Comparison of ENCODE assay signal across 8 cellular contexts in genomic region chr11:67373916-67374570, GRCh38. TPM values are rescaled to one million over a fixed set of nuclear protein-coding genes. Genes with fewer than 3 reads are reported as not detected.
DNase-seq lines count a peak whose midpoint lies in the region; ATAC-seq and TF ChIP-seq lines count a peak whose summit lies in the region.

No MANE protein-coding gene starts in this region.

- H3K27me3 ChIP-seq in DOHH2 (ENCODE audit: control insufficient read depth, low read length) (no peaks in the 10 kb centered on the region), HL-60 (ENCODE audit: insufficient read depth, poor library complexity, severe bottlenecking) (no peaks in the 10 kb centered on the region), colonic mucosa (no peaks in the 10 kb centered on the region)

- peak; percentile 78 for TF ChIP-seq CTCF in DOHH2 (IDR thresholded peaks at IDR 0.05; ENCODE audit: low read depth, low read length, poor library complexity, severe bottlenecking)
- peak; percentile 1 for TF ChIP-seq CTCF in HL-60 (IDR thresholded peaks at IDR 0.05; ENCODE audit: insufficient read depth, low read length)
- peak; percentile 51 for TF ChIP-seq CTCF in colonic mucosa (IDR thresholded peaks at IDR 0.05)

- H3K36me3 ChIP-seq in DOHH2 (ENCODE audit: control insufficient read depth, low read length): peaks cover 8% of the 10 kb centered on the region
- no peaks in the 10 kb centered on the region for H3K36me3 ChIP-seq in colonic mucosa

- ATAC-seq in HG02938 (IDR thresholded peaks at IDR 0.05; ENCODE audit: unreplicated experiment) (no peak), GM21576 (IDR thresholded peaks at IDR 0.05; ENCODE audit: unreplicated experiment) (no peak)

- peak overlapping the region; percentile 99 for H3K4me2 ChIP-seq in DOHH2 (ENCODE audit: low read length)

- intact Hi-C loops in colonic mucosa (cut with DNase I): no loop called here

- H3F3A ChIP-seq in DOHH2 (ENCODE audit: control insufficient read depth, insufficient read depth): peaks cover 5% of the 10 kb centered on the region; the same call in 1 of the 2 replicates

- H4K20me1 ChIP-seq in DOHH2 (ENCODE audit: control insufficient read depth, insufficient read depth, low read depth, low read length): peaks cover 14% of the 10 kb centered on the region

- H3K4me1 ChIP-seq in DOHH2 (ENCODE audit: control insufficient read depth, low read length) (peaks cover 79% of the 10 kb centered on the region), colonic mucosa (peaks cover 15% of the 10 kb centered on the region)

- DNase-seq in HL-60 (ENCODE audit: low read depth in 1 of 2, low spot score in 1 of 2) (peak; percentile 71 to 81), T follicular helper cell (ENCODE audit: low read depth) (peak; percentile 22), colonic mucosa (peak; percentile 79), kidney glomerular epithelial cell (lab: John Stamatoyannopoulos, UW) (peak; percentile 100)
- DNase-seq in stimulated activated CD8-positive, alpha-beta memory T cell treated with anti-CD3 and anti-CD28 coated beads, Interleukin-12 subunit alpha, Interleukin-12 subunit beta, amount 100 ng/mL, for 1 hour (ENCODE audit: low read depth): peak; percentile 27

- H3K79me2 ChIP-seq in DOHH2 (ENCODE audit: control insufficient read depth, low read length): peaks cover 52% of the 10 kb centered on the region

- H3K9me3 ChIP-seq in DOHH2 (ENCODE audit: control insufficient read depth, insufficient read depth, low read length) (no peaks in the 10 kb centered on the region), colonic mucosa (no peaks in the 10 kb centered on the region)

- H3K9ac ChIP-seq in colonic mucosa (ENCODE audit: low read depth in 2 of 2, low read length in 2 of 2): peak overlapping the region; percentile 71 to 94

- H3K4me3 ChIP-seq in DOHH2 (ENCODE audit: low read length): peak overlapping the region; percentile 96
- H3K4me3 ChIP-seq in HL-60 (replicated peaks; ENCODE audit: insufficient read depth, low read length): peak overlapping the region; percentile 47
- peak overlapping the region; percentile 75 for H3K4me3 ChIP-seq in colonic mucosa

- H3K27ac ChIP-seq in DOHH2 (ENCODE audit: low read depth, low read length) (peak overlapping the region; percentile 86), HL-60 (replicated peaks) (peak overlapping the region; percentile 86), colonic mucosa (peak overlapping the region; percentile 95)

- H3K9me2 ChIP-seq in DOHH2 (replicated peaks; ENCODE audit: control insufficient read depth, low read length): no peaks in the 10 kb centered on the region

RNA-seq across cellular contexts. Expression of gene CLCF1, which starts 0.6 kb away (rescaled TPM):
- total RNA-seq in colonic mucosa: 1 to 10 TPM; 1.7 to 4.0 TPM

RNA-seq across cellular contexts. Expression of gene RAD9A, which starts 17.7 kb away (rescaled TPM):
- total RNA-seq in colonic mucosa: 10 to 100 TPM; 21.8 to 35.1 TPM

RNA-seq across cellular contexts. Expression of gene POLD4, which starts 20.7 kb away (rescaled TPM):
- total RNA-seq in colonic mucosa: 100 to 1,000 TPM; 186 to 203 TPM

RNA-seq across cellular contexts. Expression of gene PPP1CA, which starts 27.6 kb away (rescaled TPM):
- 100 to 1,000 TPM; 242 to 280 TPM for total RNA-seq in colonic mucosa

RNA-seq across cellular contexts. Expression of gene TBC1D10C, which starts 29.8 kb away (rescaled TPM):
- 1 to 10 TPM; 3.9 to 5.2 TPM for total RNA-seq in colonic mucosa

Comparison
In these comparisons a context has a peak if more than half of its experiments do, and no peak if none do; other contexts are left out.
1. CTCF ChIP-seq: peak in every context shown above with its lines; median percentile 78 in DOHH2; 51 in colonic mucosa; 1 in HL-60.
2. DNase-seq: peak in every context shown above with its lines; median percentile 100 in kidney glomerular epithelial cell; 79 in colonic mucosa; 76 in HL-60; 27 in stimulated activated CD8-positive, alpha-beta memory T cell treated with anti-CD3 and anti-CD28 coated beads, Interleukin-12 subunit alpha, Interleukin-12 subunit beta, amount 100 ng/mL, for 1 hour; 22 in T follicular helper cell.